ENCODE assay signal across 21 cellular contexts in genomic region chr6:46921731-46922130, GRCh38. TPM values are rescaled to one million over a fixed set of nuclear protein-coding genes. Genes with fewer than 3 reads are reported as not detected.
DNase-seq lines count a peak whose midpoint lies in the region; ATAC-seq, FAIRE-seq and TF ChIP-seq lines count a peak whose summit lies in the region.
"Had no signal": no experiment of that assay in that cellular context is flagged by ENCODE, and none has a peak within 500 bp of the region (broad histone marks: within the 10 kb centered on the region; RNA-seq: fewer than 3 reads in every experiment).

Gene ADGRF5, minus strand, starts transcription at chr6:46921938. Its CDS starts 15,176 bp downstream, at chr6:46906762.

- BruUV-seq in PC-3 (replicated peaks; lab: Mats Ljungman, UMichigan), result no TSS peak

- no peak within 1 kb of the TSS for H3K14ac ChIP-seq in H1 (ENCODE audit: insufficient read length)

- H4K91ac ChIP-seq in H1 (replicated peaks; ENCODE audit: insufficient read length, low read length), result no peak within 1 kb of the TSS

- WGBS in H1 (ENCODE audit: extremely low coverage in 1 of 2, insufficient coverage in 1 of 2, insufficient read length in 1 of 2, insufficient replicate concordance in 2 of 2, low coverage in 1 of 2, low lambda C conversion rate in 2 of 2, missing lambda C conversion rate in 1 of 2), 2 experiments, result 97% methylated on average over 12 of the region's 13 CpGs; no CpG with 5 or more reads in 1 of the 2 experiments

- peaks cover 17% of the 10 kb centered on the region for H3K4me1 Mint-ChIP-seq in nephron progenitor cell
- H3K4me1 Mint-ChIP-seq: activated naive CD4-positive, alpha-beta T cell treated with anti-CD3 and anti-CD28 coated beads, Interleukin-2, amount 50 U/mL, for 24 hours; CD8-positive, alpha-beta memory T cell; stimulated activated memory B cell treated with anti-CD40 and anti-IgM and Interleukin-4, amounts not matched to agents 10 μg/mL and 1 μg/mL and 100 μg/mL, for 72 hours had no signal

- H3K79me2 ChIP-seq in H1 (ENCODE audit: control insufficient read depth in 1 of 2, insufficient read depth in 2 of 2, low read length in 2 of 2) (no peaks in the 10 kb centered on the region), PC-3 (ENCODE audit: low read length) (no peaks in the 10 kb centered on the region)

- CTCF ChIA-PET in H1 (lab: Charles Lee; ENCODE audit: partially characterized antibody), result interaction anchor here (1.7 kb wide), 1 partner anchor 73 kb away, joined by 6 read pairs; no protein-coding TSS in a partner anchor
- CTCF ChIA-PET in PC-3 (lab: Charles Lee), result no interaction called here

- no peak for FAIRE-seq in H1 (lab: Jason Lieb, UNC)
- FAIRE-seq: endometrium, GM12892, islet of Langerhans had no signal

- no peaks in the 10 kb centered on the region for H3K23me2 ChIP-seq in H1 (ENCODE audit: low read depth, low read length)

- H3K4me3 ChIP-seq in H1 (ENCODE audit: extremely low read depth in 1 of 4, insufficient read depth in 2 of 4, low read depth in 3 of 4, low read length in 4 of 4) (no peak within 1 kb of the TSS), gastrocnemius medialis (peak within 1 kb of the TSS; percentile 40 to 56 (median 44)), PC-3 (ENCODE audit: low read length) (no peak within 1 kb of the TSS)
- H3K4me3 ChIP-seq: cardiac muscle cell, MG63 had no signal

- no peaks in the 10 kb centered on the region for H3K9me2 ChIP-seq in PC-3 (replicated peaks; ENCODE audit: low read length)

- H3K9me3 ChIP-seq in H1 (ENCODE audit: insufficient read depth in 2 of 2, low read depth in 1 of 2, low read length in 1 of 2) (no peaks in the 10 kb centered on the region), gastrocnemius medialis (no peaks in the 10 kb centered on the region), PC-3 (ENCODE audit: low read length) (no peaks in the 10 kb centered on the region)
- H3K9me3 ChIP-seq: MG63 had no signal

- TF ChIP-seq EP300 in H1 (IDR thresholded peaks at IDR 0.05; ENCODE audit: borderline replicate concordance in 1 of 2, low read depth in 2 of 2, low read length in 2 of 2), result no peak

- DNase-seq in H1 (ENCODE audit: low read depth in 1 of 2, low spot score in 2 of 2) (no peak), left lobe of liver (ENCODE audit: low spot score) (no peak), gastrocnemius medialis (no peak), PC-3 (no peak), nephron progenitor cell (no peak)
- DNase-seq: CD8-positive, alpha-beta memory T cell; MG63; NCI-H2107; NCI-H82 had no signal

- H3K4me2 ChIP-seq in H1 (ENCODE audit: insufficient read depth in 1 of 2, low read depth in 2 of 2, low read length in 2 of 2), result no peak within 1 kb of the TSS
- no peak within 1 kb of the TSS for H3K4me2 ChIP-seq in PC-3 (ENCODE audit: low read length)

- H3K9me3 Mint-ChIP-seq in nephron progenitor cell, result no peaks in the 10 kb centered on the region
- H3K9me3 Mint-ChIP-seq: stimulated activated memory B cell treated with anti-CD40 and anti-IgM and Interleukin-4, amounts not matched to agents 10 μg/mL and 1 μg/mL and 100 μg/mL, for 72 hours; T-helper 1 cell treated with Interleukin-12 subunit alpha and Interleukin-12 subunit beta and Interleukin-4 antibody, amounts not matched to agents 30 μg/mL and 1 μg/mL, for 36 hours had no signal

- H2BK12ac ChIP-seq in H1 (ENCODE audit: low read depth, low read length), result no peak within 1 kb of the TSS

- H4K5ac ChIP-seq in H1 (ENCODE audit: insufficient read length, low read depth, low read length), result no peak within 1 kb of the TSS

- H3K9ac ChIP-seq in H1 (replicated peaks in 1 of 4; ENCODE audit: extremely low read depth in 1 of 4, low read depth in 3 of 4, low read length in 3 of 4) (no peak within 1 kb of the TSS), PC-3 (ENCODE audit: low read length) (no peak within 1 kb of the TSS)

- H2AFZ ChIP-seq in H1 (ENCODE audit: low read length) (peak within 1 kb of the TSS; percentile 81), PC-3 (ENCODE audit: low read length) (no peak within 1 kb of the TSS)

- TF ChIP-seq CTCF in 22Rv1 (IDR thresholded peaks at IDR 0.05) (no peak), H1 (IDR thresholded peaks at IDR 0.05; ENCODE audit: control extremely low read depth in 1 of 3, insufficient read depth in 1 of 3, low read depth in 1 of 3, low read length in 3 of 3) (no peak), gastrocnemius medialis (IDR thresholded peaks at IDR 0.05 in 4 of 5, conservative IDR thresholded peaks at IDR 0.05 in 1 of 5) (no peak), PC-3 (conservative IDR thresholded peaks at IDR 0.05; ENCODE audit: low read depth, low read length) (no peak), nephron progenitor cell (IDR thresholded peaks at IDR 0.05) (no peak)

- H3K4ac ChIP-seq in H1 (replicated peaks; ENCODE audit: insufficient read length, low read depth, low read length), result no peak within 1 kb of the TSS

- peaks cover 7% of the 10 kb centered on the region for H3F3A ChIP-seq in PC-3 (ENCODE audit: low read length, unreplicated experiment)

- H3K79me1 ChIP-seq in H1 (ENCODE audit: low read depth, low read length), result no peaks in the 10 kb centered on the region

- no peak within 1 kb of the TSS for H3K27ac Mint-ChIP-seq in nephron progenitor cell
- H3K27ac Mint-ChIP-seq: activated naive CD4-positive, alpha-beta T cell treated with anti-CD3 and anti-CD28 coated beads, Interleukin-2, amount 50 U/mL, for 24 hours; stimulated activated memory B cell treated with anti-CD40 and anti-IgM and Interleukin-4, amounts not matched to agents 10 μg/mL and 1 μg/mL and 100 μg/mL, for 72 hours; T-helper 1 cell treated with Interleukin-12 subunit alpha and Interleukin-12 subunit beta and Interleukin-4 antibody, amounts not matched to agents 30 μg/mL and 1 μg/mL, for 36 hours had no signal

- H4K20me1 ChIP-seq in H1 (replicated peaks in 1 of 2; ENCODE audit: control insufficient read depth in 1 of 2, insufficient read depth in 2 of 2, low read length in 2 of 2) (no peaks in the 10 kb centered on the region), PC-3 (ENCODE audit: low read length) (no peaks in the 10 kb centered on the region)

- no peak within 1 kb of the TSS for H3K4me3 Mint-ChIP-seq in nephron progenitor cell
- H3K4me3 Mint-ChIP-seq: activated naive CD4-positive, alpha-beta T cell treated with anti-CD3 and anti-CD28 coated beads, Interleukin-2, amount 50 U/mL, for 24 hours; CD8-positive, alpha-beta memory T cell; stimulated activated memory B cell treated with anti-CD40 and anti-IgM and Interleukin-4, amounts not matched to agents 10 μg/mL and 1 μg/mL and 100 μg/mL, for 72 hours; T-helper 1 cell treated with Interleukin-12 subunit alpha and Interleukin-12 subunit beta and Interleukin-4 antibody, amounts not matched to agents 30 μg/mL and 1 μg/mL, for 36 hours had no signal

- no peaks in the 10 kb centered on the region for H3K36me3 Mint-ChIP-seq in nephron progenitor cell (ENCODE audit: low read depth)
- H3K36me3 Mint-ChIP-seq: activated naive CD4-positive, alpha-beta T cell treated with anti-CD3 and anti-CD28 coated beads, Interleukin-2, amount 50 U/mL, for 24 hours; CD8-positive, alpha-beta memory T cell; stimulated activated memory B cell treated with anti-CD40 and anti-IgM and Interleukin-4, amounts not matched to agents 10 μg/mL and 1 μg/mL and 100 μg/mL, for 72 hours had no signal

- no peak within 1 kb of the TSS for H3K18ac ChIP-seq in H1 (ENCODE audit: extremely low read depth, low read length)

- no peaks in the 10 kb centered on the region for H3K36me3 ChIP-seq in H1 (ENCODE audit: control insufficient read depth in 2 of 4, insufficient read depth in 4 of 4, low read length in 3 of 4)
- H3K36me3 ChIP-seq in gastrocnemius medialis, result no peaks in the 10 kb centered on the region
- H3K36me3 ChIP-seq in PC-3 (ENCODE audit: low read depth, low read length), result no peaks in the 10 kb centered on the region
- H3K36me3 ChIP-seq: cardiac muscle cell, MG63 had no signal

- intact Hi-C loops in gastrocnemius medialis (cut with DNase I; ENCODE audit: low total_unique reads), result no loop called here
- intact Hi-C loops in PC-3 (cut with micrococcal nuclease), result no loop called here

- H2BK5ac ChIP-seq in H1 (ENCODE audit: low read depth, low read length), result no peak within 1 kb of the TSS

- peaks cover 2% of the 10 kb centered on the region for H3K27me3 Mint-ChIP-seq in nephron progenitor cell (ENCODE audit: low read depth, poor library complexity)
- H3K27me3 Mint-ChIP-seq: CD8-positive, alpha-beta memory T cell; stimulated activated memory B cell treated with anti-CD40 and anti-IgM and Interleukin-4, amounts not matched to agents 10 μg/mL and 1 μg/mL and 100 μg/mL, for 72 hours had no signal

- no peak within 1 kb of the TSS for H2AK5ac ChIP-seq in H1 (ENCODE audit: low read depth, low read length)

- no peak within 1 kb of the TSS; the same call in 1 of the 2 replicates for H4K8ac ChIP-seq in H1 (ENCODE audit: extremely low read depth, insufficient read depth, low read length)

- TF ChIP-seq RAD21 in H1 (IDR thresholded peaks at IDR 0.05 in 1 of 2, conservative IDR thresholded peaks at IDR 0.05 in 1 of 2; ENCODE audit: low read depth in 2 of 2, low read length in 2 of 2), result no peak

- in situ Hi-C loops in gastrocnemius medialis (cut with MboI; ENCODE audit: low sequenced_read_pairs in 4 of 4), result no loop called here

- H3K56ac ChIP-seq in H1 (replicated peaks; ENCODE audit: insufficient read length, low read depth, low read length), result no peak within 1 kb of the TSS

- POLR2A ChIA-PET in H1 (lab: Charles Lee; ENCODE audit: partially characterized antibody), result no interaction called here
- POLR2A ChIA-PET in PC-3 (lab: Charles Lee; ENCODE audit: unreplicated experiment), result no interaction called here

- peak within 1 kb of the TSS; percentile 85 for H3K27ac ChIP-seq in 22Rv1
- no peak within 1 kb of the TSS for H3K27ac ChIP-seq in H1 (ENCODE audit: low read depth, low read length)
- H3K27ac ChIP-seq in gastrocnemius medialis, result peak within 1 kb of the TSS; percentile 70 to 79 (median 77)
- no peak within 1 kb of the TSS for H3K27ac ChIP-seq in PC-3 (ENCODE audit: low read length)
- H3K27ac ChIP-seq: cardiac muscle cell had no signal

- no peak within 1 kb of the TSS for H2BK120ac ChIP-seq in H1 (replicated peaks; ENCODE audit: low read depth, low read length)

- ATAC-seq in left lobe of liver, result peak; percentile 57
- ATAC-seq in gastrocnemius medialis, result peak in 1 of 2 donors; percentile 15
- ATAC-seq in GM21737 (IDR thresholded peaks at IDR 0.05; ENCODE audit: unreplicated experiment), result no peak
- no peak for ATAC-seq in HG03280 (IDR thresholded peaks at IDR 0.05; ENCODE audit: unreplicated experiment)
- ATAC-seq in PC-3, result no peak
- ATAC-seq: activated CD4-positive, CD25-positive, alpha-beta regulatory T cell treated with anti-CD3 and anti-CD28 coated beads, Interleukin-2, amount 50 U/mL, for 24 hours; HCT116; stimulated activated memory B cell treated with anti-CD40 and anti-IgM and Interleukin-4, amounts not matched to agents 10 μg/mL and 1 μg/mL and 100 μg/mL, for 72 hours had no signal

- TF ChIP-seq POLR2A in H1 (IDR thresholded peaks at IDR 0.05; ENCODE audit: control extremely low read depth in 1 of 2, low read depth in 2 of 2, low read length in 2 of 2) (no peak), gastrocnemius medialis (IDR thresholded peaks at IDR 0.05) (peak; percentile 28 to 39)

- H3K23ac ChIP-seq in H1 (ENCODE audit: insufficient read length), result no peak within 1 kb of the TSS

- H3K4me1 ChIP-seq in H1 (replicated peaks in 1 of 4; ENCODE audit: control insufficient read depth in 3 of 4, insufficient read depth in 4 of 4, low read length in 3 of 4) (no peaks in the 10 kb centered on the region), gastrocnemius medialis (peaks cover 3 to 19% of the 10 kb centered on the region in 2 donors), PC-3 (ENCODE audit: insufficient read depth, low read length) (peaks cover 26% of the 10 kb centered on the region)

- no peak within 1 kb of the TSS for H2BK15ac ChIP-seq in H1 (ENCODE audit: low read length)

- no peak within 1 kb of the TSS for H2BK20ac ChIP-seq in H1 (ENCODE audit: low read length)

- no peaks in the 10 kb centered on the region for H3K27me3 ChIP-seq in H1 (replicated peaks in 1 of 4; ENCODE audit: control insufficient read depth in 3 of 4, extremely low read depth in 1 of 4, insufficient read depth in 3 of 4, low read length in 3 of 4)
- no peaks in the 10 kb centered on the region for H3K27me3 ChIP-seq in gastrocnemius medialis
- no peaks in the 10 kb centered on the region for H3K27me3 ChIP-seq in PC-3 (ENCODE audit: low read length)
- H3K27me3 ChIP-seq: cardiac muscle cell, MG63 had no signal

RNA-seq across cellular contexts. Expression of gene ADGRF5, which starts in this region (rescaled TPM):
- total RNA-seq in H1 (2021; fragmentation: NEBNext Ultra II Directional; extraction: Animal tissue kit (Norgen Biotek cat#: 25700)), result 0.06 TPM in 1 of 2 replicates, not detected in the other
- polyA plus RNA-seq in H1 (2011; rRNA removed), result not detected in 2 replicates
- not detected for polyA plus RNA-seq in H1 (2011; cell fraction: cytosol; rRNA removed)
- not detected for polyA plus RNA-seq in H1 (2011; cell fraction: nucleus; rRNA removed)
- 0.03 TPM in 1 of 4 replicates, not detected in the others for polyA plus RNA-seq in H1 (2012, experiment 1 of 2)
- not detected for polyA plus RNA-seq in H1 (2012, experiment 2 of 2)
- 0.02 TPM for polyA plus RNA-seq in H1 (2013, experiment 1 of 2)
- 0.02 TPM for polyA plus RNA-seq in H1 (2013, experiment 2 of 2)
- polyA minus RNA-seq in H1 (2011; rRNA and poly(A)+ RNA removed), result 0.05 TPM in 1 of 2 replicates, not detected in the other
- polyA minus RNA-seq in H1 (2011; cell fraction: cytosol; rRNA and poly(A)+ RNA removed), result not detected
- not detected for polyA minus RNA-seq in H1 (2011; cell fraction: nucleus; rRNA and poly(A)+ RNA removed)
- total RNA-seq in left lobe of liver (8.3 TPM), gastrocnemius medialis (10 to 100 TPM; 27.6 to 49.2 (median 41.0) TPM), PC-3 (2014; rRNA removed) (0.75 and 1.6 TPM in 2 replicates)
- total RNA-seq: CD8-positive, alpha-beta memory T cell had no signal
- polyA plus RNA-seq: cardiac muscle cell; CD8-positive, alpha-beta memory T cell had no signal

Comparison
In these comparisons a context has a peak if more than half of its experiments do, and no peak if none do; other contexts are left out.
1. H3K27ac ChIP-seq: peak in 22Rv1 (single experiment) and gastrocnemius medialis (4 of 4); none in H1 (single experiment) and PC-3 (single experiment).
2. H3K4me3 ChIP-seq: peak in gastrocnemius medialis (4 of 4); none in H1 (0 of 4) and PC-3 (single experiment).
3. POLR2A ChIP-seq: peak in gastrocnemius medialis (2 of 2); none in H1 (0 of 2).